Comparison of ENCODE assay signal across 1 cellular context in genomic region chr10:103281753-103282152, GRCh38.
TF ChIP-seq lines count a peak whose summit lies in the region.

No MANE protein-coding gene starts in this region.

TF ChIP-seq in WTC11, 78 proteins besides CTCF, POLR2A, EP300 and RAD21 (continued from another document and continues in another):
- no peak for TF ChIP-seq MLX (CRISPR knock-in tag; IDR thresholded peaks at IDR 0.05)
- no peak for TF ChIP-seq JUN (CRISPR knock-in tag; IDR thresholded peaks at IDR 0.05)
- no peak for TF ChIP-seq ZNF532 (CRISPR knock-in tag; IDR thresholded peaks at IDR 0.05; ENCODE audit: borderline replicate concordance)
- TF ChIP-seq TEAD4 (CRISPR knock-in tag; IDR thresholded peaks at IDR 0.05): no peak
- TF ChIP-seq OVOL2 (CRISPR knock-in tag; IDR thresholded peaks at IDR 0.05; ENCODE audit: borderline replicate concordance): no peak
- TF ChIP-seq FOXK1 (CRISPR knock-in tag; IDR thresholded peaks at IDR 0.05): no peak; the same call in 1 of the 2 replicates
- TF ChIP-seq SOX15 (CRISPR knock-in tag; IDR thresholded peaks at IDR 0.05): no peak
- TF ChIP-seq ZNF416 (CRISPR knock-in tag; IDR thresholded peaks at IDR 0.05): no peak
- no peak for TF ChIP-seq E2F4 (CRISPR knock-in tag; IDR thresholded peaks at IDR 0.05; ENCODE audit: borderline replicate concordance, low read depth)
- no peak for TF ChIP-seq E2F1 (CRISPR knock-in tag; IDR thresholded peaks at IDR 0.05)
- no peak for TF ChIP-seq GTF2I (CRISPR knock-in tag; conservative IDR thresholded peaks at IDR 0.05)
- TF ChIP-seq GABPB1 (CRISPR knock-in tag; IDR thresholded peaks at IDR 0.05): no peak
- TF ChIP-seq ZMAT4 (CRISPR knock-in tag; IDR thresholded peaks at IDR 0.05): no peak
- no peak for TF ChIP-seq ATF2 (CRISPR knock-in tag; IDR thresholded peaks at IDR 0.05; ENCODE audit: borderline replicate concordance, low read depth)
- TF ChIP-seq NFATC4 (CRISPR knock-in tag; IDR thresholded peaks at IDR 0.05): no peak
- no peak for TF ChIP-seq CREB1 (CRISPR knock-in tag; IDR thresholded peaks at IDR 0.05)
- TF ChIP-seq SP1 (CRISPR knock-in tag; conservative IDR thresholded peaks at IDR 0.05): no peak; the same call in 1 of the 2 replicates
- no peak for TF ChIP-seq AR (CRISPR knock-in tag; IDR thresholded peaks at IDR 0.05)
- no peak for TF ChIP-seq USF1 (CRISPR knock-in tag; IDR thresholded peaks at IDR 0.05)
- 0 out of 2 replicates have a peak, but pooled peaks have one; percentile 71 for TF ChIP-seq FOXP4 (CRISPR knock-in tag; IDR thresholded peaks at IDR 0.05)
- TF ChIP-seq ZNF317 (CRISPR knock-in tag; IDR thresholded peaks at IDR 0.05; ENCODE audit: borderline replicate concordance, low read depth): no peak
- no peak for TF ChIP-seq ZNF396 (CRISPR knock-in tag; IDR thresholded peaks at IDR 0.05; ENCODE audit: borderline replicate concordance)
- TF ChIP-seq ZNF121 (CRISPR knock-in tag; IDR thresholded peaks at IDR 0.05): no peak
- TF ChIP-seq IRF1 (CRISPR knock-in tag; IDR thresholded peaks at IDR 0.05): no peak
- TF ChIP-seq FOXP1 (CRISPR knock-in tag; IDR thresholded peaks at IDR 0.05; ENCODE audit: borderline replicate concordance): peak; percentile 30; the same call in 1 of the 2 replicates
- TF ChIP-seq SMAD4 (CRISPR knock-in tag; IDR thresholded peaks at IDR 0.05): no peak
- TF ChIP-seq HMGA2 (CRISPR knock-in tag; IDR thresholded peaks at IDR 0.05): no peak
- TF ChIP-seq GRHL2 (CRISPR knock-in tag; IDR thresholded peaks at IDR 0.05; ENCODE audit: insufficient replicate concordance, severe bottlenecking): no peak
- TF ChIP-seq NFYB (CRISPR knock-in tag; conservative IDR thresholded peaks at IDR 0.05; ENCODE audit: low read depth): no peak
- TF ChIP-seq RORB (CRISPR knock-in tag; IDR thresholded peaks at IDR 0.05): no peak
- no peak for TF ChIP-seq SMAD3 (CRISPR knock-in tag; IDR thresholded peaks at IDR 0.05; ENCODE audit: borderline replicate concordance)
- no peak for TF ChIP-seq NFE2L1 (CRISPR knock-in tag; IDR thresholded peaks at IDR 0.05)
- TF ChIP-seq KAT7 (CRISPR knock-in tag; IDR thresholded peaks at IDR 0.05; ENCODE audit: borderline replicate concordance): no peak
- no peak for TF ChIP-seq ESRRA (CRISPR knock-in tag; IDR thresholded peaks at IDR 0.05; ENCODE audit: borderline replicate concordance)
- no peak for TF ChIP-seq CREM (CRISPR knock-in tag; IDR thresholded peaks at IDR 0.05)
- TF ChIP-seq PRDM15 (CRISPR knock-in tag; IDR thresholded peaks at IDR 0.05): no peak
- TF ChIP-seq TCF7 (CRISPR knock-in tag; IDR thresholded peaks at IDR 0.05; ENCODE audit: low read depth): no peak
- TF ChIP-seq USF2 (CRISPR knock-in tag; IDR thresholded peaks at IDR 0.05): no peak
